Comparison of ENCODE assay signal across 13 cellular contexts in genomic region chr6:47197672-47198640, GRCh38.
DNase-seq lines count a peak whose midpoint lies in the region; ATAC-seq, FAIRE-seq and TF ChIP-seq lines count a peak whose summit lies in the region.
"Had no signal": no experiment of that assay in that cellular context is flagged by ENCODE, and none has a peak within 500 bp of the region (broad histone marks: within the 10 kb centered on the region; RNA-seq: fewer than 3 reads in every experiment).

No MANE protein-coding gene starts in this region.

- peak overlapping the region; percentile 41 for H3K4me2 ChIP-seq in Karpas-422 (ENCODE audit: low read depth, low read length, poor library complexity, severe bottlenecking)
- H3K4me2 ChIP-seq in endothelial cell of umbilical vein (ENCODE audit: insufficient read depth, low read length) = peak overlapping the region; percentile 47

- H3K9ac ChIP-seq in Karpas-422 (ENCODE audit: low read length) = no peak overlapping the region
- no peak overlapping the region for H3K9ac ChIP-seq in endothelial cell of umbilical vein (replicated peaks; ENCODE audit: extremely low read depth, insufficient read depth, low read length)

- BruUV-seq in endothelial cell of umbilical vein (replicated peaks; lab: Mats Ljungman, UMichigan) = no TSS peak

- peaks cover 24% of the 10 kb centered on the region for H3K4me1 Mint-ChIP-seq in activated T-cell treated with anti-CD3 and anti-CD28 coated beads, Interleukin-2, amount 50 U/mL, for 72 hours (ENCODE audit: low read depth)
- peaks cover under 1 to 1% of the 10 kb centered on the region in 2 donors for H3K4me1 Mint-ChIP-seq in stimulated activated naive B cell treated with anti-CD40 and anti-IgM and Interleukin-4, amounts not matched to agents 10 μg/mL and 1 μg/mL and 100 μg/mL, for 72 hours
- H3K4me1 Mint-ChIP-seq in glutamatergic neuron (ENCODE audit: low read depth, unreplicated experiment) = no peaks in the 10 kb centered on the region

- no peak for TF ChIP-seq POLR2A in endothelial cell of umbilical vein (IDR thresholded peaks at IDR 0.05; ENCODE audit: low read depth, low read length)

- CTCF ChIA-PET in endothelial cell of umbilical vein (lab: Charles Lee) = interaction anchor here (0.7 to 0.9 kb wide), 2 partner anchors 13 to 62 kb away, joined by 3 read pairs; no protein-coding TSS in a partner anchor

- H3K27me3 Mint-ChIP-seq in activated T-cell treated with anti-CD3 and anti-CD28 coated beads, Interleukin-2, amount 50 U/mL, for 72 hours (ENCODE audit: low read depth) = peaks cover 7% of the 10 kb centered on the region
- H3K27me3 Mint-ChIP-seq in stimulated activated naive B cell treated with anti-CD40 and anti-IgM and Interleukin-4, amounts not matched to agents 10 μg/mL and 1 μg/mL and 100 μg/mL, for 72 hours = no peaks in the 10 kb centered on the region
- H3K27me3 Mint-ChIP-seq in glutamatergic neuron (ENCODE audit: unreplicated experiment) = no peaks in the 10 kb centered on the region

- H3K27ac Mint-ChIP-seq in activated T-cell treated with anti-CD3 and anti-CD28 coated beads, Interleukin-2, amount 50 U/mL, for 72 hours = peak overlapping the region; percentile 35
- H3K27ac Mint-ChIP-seq in stimulated activated naive B cell treated with anti-CD40 and anti-IgM and Interleukin-4, amounts not matched to agents 10 μg/mL and 1 μg/mL and 100 μg/mL, for 72 hours = no peak overlapping the region
- no peak overlapping the region for H3K27ac Mint-ChIP-seq in glutamatergic neuron (ENCODE audit: unreplicated experiment)

- H3K79me2 ChIP-seq in Karpas-422 (ENCODE audit: low read length) (no peaks in the 10 kb centered on the region), endothelial cell of umbilical vein (ENCODE audit: control insufficient read depth, insufficient read depth, low read length) (no peaks in the 10 kb centered on the region)

- no peaks in the 10 kb centered on the region for H3K9me1 ChIP-seq in endothelial cell of umbilical vein (replicated peaks; ENCODE audit: control insufficient read depth, extremely low read depth, insufficient read depth, low read length)

- no peaks in the 10 kb centered on the region for H3K27me3 ChIP-seq in Karpas-422 (ENCODE audit: low read length)
- H3K27me3 ChIP-seq in endothelial cell of umbilical vein (ENCODE audit: control insufficient read depth in 2 of 2, insufficient read depth in 2 of 2, low read length in 2 of 2) = peaks cover 0 to 1% of the 10 kb centered on the region in 2 experiments
- H3K27me3 ChIP-seq: dorsolateral prefrontal cortex had no signal

- dilution Hi-C loops in endothelial cell of umbilical vein (cut with MboI; ENCODE audit: extremely low pct_ligation_motif_present, low sequenced_read_pairs) = no loop called here

- no peak for FAIRE-seq in endothelial cell of umbilical vein (lab: Jason Lieb, UNC)
- FAIRE-seq: GM12892 had no signal

- H3K36me3 ChIP-seq in Karpas-422 (ENCODE audit: insufficient read depth, low read length) (no peaks in the 10 kb centered on the region), endothelial cell of umbilical vein (ENCODE audit: control insufficient read depth in 2 of 2, extremely low read depth in 1 of 2, insufficient read depth in 2 of 2, low read length in 2 of 2) (no peaks in the 10 kb centered on the region)

- TF ChIP-seq CTCF in endothelial cell of umbilical vein (IDR thresholded peaks at IDR 0.05; ENCODE audit: extremely low read depth in 1 of 2, insufficient read depth in 1 of 2, low read depth in 1 of 2, low read length in 2 of 2) (no peak), glutamatergic neuron (IDR thresholded peaks at IDR 0.05; ENCODE audit: partially characterized antibody, unreplicated experiment) (no peak)

- no peaks in the 10 kb centered on the region for H3K9me2 ChIP-seq in Karpas-422 (replicated peaks; ENCODE audit: insufficient read depth, low read length)

- H3K4me3 ChIP-seq in Karpas-422 (ENCODE audit: low read length) (peak overlapping the region; percentile 7; the same call in 1 of the 2 replicates), endothelial cell of umbilical vein (replicated peaks in 1 of 3; ENCODE audit: insufficient read depth in 1 of 3, low read depth in 1 of 3, low read length in 3 of 3) (no peak overlapping the region)
- H3K4me3 ChIP-seq: dorsolateral prefrontal cortex had no signal

- H3K9me3 Mint-ChIP-seq in activated T-cell treated with anti-CD3 and anti-CD28 coated beads, Interleukin-2, amount 50 U/mL, for 72 hours = peaks cover 1 to 8% of the 10 kb centered on the region in 2 donors
- H3K9me3 Mint-ChIP-seq in stimulated activated naive B cell treated with anti-CD40 and anti-IgM and Interleukin-4, amounts not matched to agents 10 μg/mL and 1 μg/mL and 100 μg/mL, for 72 hours = peaks cover 0 to 1% of the 10 kb centered on the region in 2 donors
- no peaks in the 10 kb centered on the region for H3K9me3 Mint-ChIP-seq in glutamatergic neuron (ENCODE audit: unreplicated experiment)

- POLR2A ChIA-PET in endothelial cell of umbilical vein (lab: Charles Lee) = interaction anchor here (0.6 kb wide), 1 partner anchor 91 kb away, joined by 3 read pairs; no protein-coding TSS in a partner anchor

- H3K36me3 Mint-ChIP-seq in activated T-cell treated with anti-CD3 and anti-CD28 coated beads, Interleukin-2, amount 50 U/mL, for 72 hours (ENCODE audit: insufficient read depth in 2 of 2) = peaks cover 0 to 4% of the 10 kb centered on the region in 2 donors
- H3K36me3 Mint-ChIP-seq in stimulated activated naive B cell treated with anti-CD40 and anti-IgM and Interleukin-4, amounts not matched to agents 10 μg/mL and 1 μg/mL and 100 μg/mL, for 72 hours = no peaks in the 10 kb centered on the region
- H3K36me3 Mint-ChIP-seq in glutamatergic neuron (ENCODE audit: unreplicated experiment) = no peaks in the 10 kb centered on the region

- intact Hi-C loops in endothelial cell of umbilical vein (cut with micrococcal nuclease) = no loop called here

- no peak for DNase-seq in activated T-cell treated with anti-CD3 and anti-CD28 coated beads, Interleukin-2, amount 50 U/mL, for 72 hours
- no peak for DNase-seq in activated T-cell treated with anti-CD3 and anti-CD28 coated beads, Interleukin-2, amount 50 U/mL, for 1 hour
- no peak for DNase-seq in Karpas-422
- DNase-seq in endothelial cell of umbilical vein (ENCODE audit: low read depth, low spot score) = peak; percentile 14
- no peak for DNase-seq in stimulated activated naive B cell treated with anti-CD40 and anti-IgM and Interleukin-4, amounts not matched to agents 10 μg/mL and 1 μg/mL and 100 μg/mL, for 72 hours
- DNase-seq in glutamatergic neuron = no peak
- no peak for DNase-seq in activated effector memory CD4-positive, alpha-beta T cell treated with anti-CD3 and anti-CD28 coated beads, Interleukin-2, amount 50 U/mL, for 16 hours
- DNase-seq in NCI-H446 (lab: John Stamatoyannopoulos, UW) = no peak
- DNase-seq: activated effector memory CD4-positive, alpha-beta T cell treated with Interleukin-2 at 50 U/mL for 16 hours; dorsolateral prefrontal cortex; NCI-H748 treated with DMSO at 0.1 percent for 48 hours; T1000 had no signal

- peak in 1 of 2 donors; percentile 36 for ATAC-seq in activated T-cell treated with anti-CD3 and anti-CD28 coated beads, Interleukin-2, amount 50 U/mL, for 72 hours (replicated peaks in 1 of 2)
- ATAC-seq in stimulated activated naive B cell treated with anti-CD40 and anti-IgM and Interleukin-4, amounts not matched to agents 10 μg/mL and 1 μg/mL and 100 μg/mL, for 72 hours (replicated peaks) = no peak

- H3K9me3 ChIP-seq in Karpas-422 (ENCODE audit: low read length) (no peaks in the 10 kb centered on the region), endothelial cell of umbilical vein (replicated peaks; ENCODE audit: control insufficient read depth, insufficient read depth, low read length) (no peaks in the 10 kb centered on the region)

- H2AFZ ChIP-seq in Karpas-422 (ENCODE audit: low read length) (peak overlapping the region; percentile 19; the same call in 1 of the 2 replicates), endothelial cell of umbilical vein (ENCODE audit: low read depth, low read length) (peak overlapping the region; percentile 75)

- H3K4me1 ChIP-seq in Karpas-422 (ENCODE audit: low read length) (no peaks in the 10 kb centered on the region), endothelial cell of umbilical vein (ENCODE audit: control insufficient read depth, extremely low read depth, insufficient read depth, low read length) (no peaks in the 10 kb centered on the region)

- H3K27ac ChIP-seq in Karpas-422 (ENCODE audit: low read length) (no peak overlapping the region), endothelial cell of umbilical vein (ENCODE audit: insufficient read depth, low read depth, low read length) (no peak overlapping the region)
- H3K27ac ChIP-seq: dorsolateral prefrontal cortex had no signal

- H3K4me3 Mint-ChIP-seq in activated T-cell treated with anti-CD3 and anti-CD28 coated beads, Interleukin-2, amount 50 U/mL, for 72 hours = peak overlapping the region; percentile 61 to 76
- peak overlapping the region; percentile 26 to 31 for H3K4me3 Mint-ChIP-seq in stimulated activated naive B cell treated with anti-CD40 and anti-IgM and Interleukin-4, amounts not matched to agents 10 μg/mL and 1 μg/mL and 100 μg/mL, for 72 hours
- no peak overlapping the region for H3K4me3 Mint-ChIP-seq in glutamatergic neuron (ENCODE audit: unreplicated experiment)

- no peaks in the 10 kb centered on the region for H4K20me1 ChIP-seq in Karpas-422 (ENCODE audit: insufficient read depth, low read depth, low read length)
- no peaks in the 10 kb centered on the region for H4K20me1 ChIP-seq in endothelial cell of umbilical vein (replicated peaks; ENCODE audit: control insufficient read depth, extremely low read depth, insufficient read depth, low read length)

TF ChIP-seq in endothelial cell of umbilical vein, 7 proteins besides CTCF, POLR2A, EP300 and RAD21:
- TF ChIP-seq, protein P1, sequence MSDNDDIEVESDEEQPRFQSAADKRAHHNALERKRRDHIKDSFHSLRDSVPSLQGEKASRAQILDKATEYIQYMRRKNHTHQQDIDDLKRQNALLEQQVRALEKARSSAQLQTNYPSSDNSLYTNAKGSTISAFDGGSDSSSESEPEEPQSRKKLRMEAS (IDR thresholded peaks at IDR 0.05; ENCODE audit: insufficient read depth, insufficient read length) = no peak
- no peak for TF ChIP-seq MYC (IDR thresholded peaks at IDR 0.05; ENCODE audit: low read depth, low read length)
